ENCODE assay signal across 34 cellular contexts in the genomic region with DNA sequence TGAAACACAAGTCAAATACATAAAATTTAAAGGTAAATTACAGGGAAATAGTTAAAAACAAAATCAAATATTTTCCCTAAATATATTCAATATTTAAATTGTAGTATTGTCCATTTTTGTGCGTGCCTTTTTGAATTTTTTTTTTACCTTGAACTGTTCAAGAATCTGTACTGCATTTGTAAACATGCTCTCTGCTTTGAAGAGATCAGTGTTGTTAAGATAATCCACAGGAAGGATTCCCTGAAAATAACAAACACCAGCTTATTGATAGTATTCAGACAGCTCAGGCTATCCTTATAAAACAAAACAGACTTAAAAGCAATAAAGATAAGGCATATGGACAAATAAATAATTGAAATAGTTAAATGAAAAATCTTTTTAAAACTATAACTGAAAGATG.
"Had no signal": no experiment of that assay in that cellular context is flagged by ENCODE, and none has a peak within 500 bp of the region (broad histone marks: within the 10 kb centered on the region; RNA-seq: fewer than 3 reads in every experiment).

No MANE protein-coding gene starts in this region.

- H3K4me2 ChIP-seq: KMS-11 had no signal

- H3K36me3 ChIP-seq: MG63 had no signal

- H3K27me3 ChIP-seq: MG63 had no signal

- H3K9ac ChIP-seq: KMS-11 had no signal

- DNase-seq: Karpas-422, Kasumi-1, MG63, MM.1S, MV-4-11, NCI-H1048, NCI-H1092, NCI-H1092 treated with DMSO at 0.1 percent for 48 hours, NCI-H1105, NCI-H1105 treated with DMSO at 0.1 percent for 48 hours, NCI-H1417, NCI-H1417 treated with DMSO at 0.1 percent for 48 hours, NCI-H1436, NCI-H1436 treated with DMSO at 0.1 percent for 48 hours, NCI-H146, NCI-H1694, NCI-H1694 treated with DMSO at 0.1 percent for 48 hours, NCI-H187, NCI-H187 treated with DMSO at 0.1 percent for 48 hours, NCI-H1930, NCI-H2029, NCI-H2029 treated with DMSO at 0.1 percent for 48 hours, NCI-H2081, NCI-H2081 treated with DMSO at 0.1 percent for 48 hours, NCI-H2107, NCI-H2171, NCI-H2171 treated with DMSO at 0.1 percent for 48 hours, NCI-H2227 treated with DMSO at 0.1 percent for 48 hours, NCI-H226, NCI-H345, NCI-H446, NCI-H446 treated with DMSO at 0.1 percent for 48 hours, NCI-H510A had no signal

- H3K27ac ChIP-seq: KMS-11 had no signal

- H3K9me3 ChIP-seq: MG63 had no signal

- H3K4me3 ChIP-seq: MG63 had no signal
